ENCODE assay signal across 17 cellular contexts in the genomic region with DNA sequence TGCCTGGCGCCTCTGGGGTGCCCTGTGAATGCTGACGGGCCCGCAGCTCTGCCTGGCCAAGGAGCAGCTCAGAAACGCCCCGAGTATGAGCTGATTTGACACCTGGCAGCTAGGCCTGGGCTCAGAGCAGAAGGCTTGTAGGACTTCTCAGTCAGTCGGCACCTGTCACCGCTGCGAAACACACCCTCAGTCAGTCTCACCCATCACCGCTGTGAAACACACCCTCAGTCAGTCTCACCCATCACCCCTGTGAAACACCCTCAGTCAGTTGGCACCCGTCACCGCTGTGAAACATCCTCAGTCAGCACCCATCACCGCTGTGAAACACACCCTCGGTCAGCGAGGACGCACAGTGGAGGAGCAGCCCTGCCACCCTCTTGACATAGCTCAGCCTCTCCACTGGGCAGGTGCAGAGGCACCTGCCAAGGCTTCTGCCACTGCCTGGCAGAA.
DNase-seq lines count a peak whose midpoint lies in the region; ATAC-seq lines count a peak whose summit lies in the region.
"Had no signal": no experiment of that assay in that cellular context is flagged by ENCODE, and none has a peak within 500 bp of the region (broad histone marks: within the 10 kb centered on the region; RNA-seq: fewer than 3 reads in every experiment).

No MANE protein-coding gene starts in this region.

- H3K27ac Mint-ChIP-seq in effector memory CD8-positive, alpha-beta T cell = peak overlapping the region in 1 of 2 donors; percentile 19
- H3K27ac Mint-ChIP-seq: stimulated activated naive CD8-positive, alpha-beta T cell treated with anti-CD3 and anti-CD28 coated beads, Interleukin-15, Interleukin-2, amounts not matched to agents 100 ng/mL and 50 ng/mL, for 24 hours had no signal

- ATAC-seq in effector memory CD8-positive, alpha-beta T cell (replicated peaks) = peak; percentile 87
- no peak for ATAC-seq in GM21447 (IDR thresholded peaks at IDR 0.05; ENCODE audit: unreplicated experiment)
- ATAC-seq: foreskin keratinocyte had no signal

- peaks cover 5 to 18% of the 10 kb centered on the region in 2 donors for H3K27me3 Mint-ChIP-seq in effector memory CD8-positive, alpha-beta T cell

- H3K9me3 Mint-ChIP-seq in effector memory CD8-positive, alpha-beta T cell = no peaks in the 10 kb centered on the region
- H3K9me3 Mint-ChIP-seq: activated naive CD4-positive, alpha-beta T cell treated with anti-CD3 and anti-CD28 coated beads, Interleukin-2, amount 50 U/mL, for 72 hours; nephron progenitor cell; stimulated activated naive CD8-positive, alpha-beta T cell treated with anti-CD3 and anti-CD28 coated beads, Interleukin-15, Interleukin-2, amounts not matched to agents 100 ng/mL and 50 ng/mL, for 24 hours had no signal

- DNase-seq in DMS79 (lab: John Stamatoyannopoulos, UW) (peak; percentile 90), NCI-H1105 treated with DMSO at 0.1 percent for 48 hours (lab: John Stamatoyannopoulos, UW) (peak; percentile 97), HT-29 (ENCODE audit: low spot score) (no peak)
- peak; percentile 15 to 25 (median 17) for DNase-seq in effector memory CD8-positive, alpha-beta T cell
- DNase-seq in stimulated activated CD8-positive, alpha-beta memory T cell treated with anti-CD3 and anti-CD28 coated beads, Interleukin-4, amount 100 ng/mL, for 24 hours (ENCODE audit: low read depth) = peak; percentile 19
- DNase-seq in stimulated activated CD4-positive, alpha-beta T cell treated with anti-CD3 and anti-CD28 coated beads, Interleukin-1b, Interleukin-23, amount 100 ng/mL, for 48 hours = no peak
- DNase-seq: activated CD4-positive, alpha-beta T cell treated with anti-CD3 and anti-CD28 coated beads, Interleukin-2, amount 50 U/mL, for 1 hour; activated T-cell treated with anti-CD3 and anti-CD28 coated beads, Interleukin-2, amount 50 U/mL, for 1 hour; cortex of kidney; foreskin keratinocyte; kidney glomerular epithelial cell; NCI-H446; nephron progenitor cell; T-helper 1 cell had no signal

- no peak overlapping the region for H3K4me3 Mint-ChIP-seq in effector memory CD8-positive, alpha-beta T cell
- H3K4me3 Mint-ChIP-seq: nephron progenitor cell; stimulated activated naive CD8-positive, alpha-beta T cell treated with anti-CD3 and anti-CD28 coated beads, Interleukin-15, Interleukin-2, amounts not matched to agents 100 ng/mL and 50 ng/mL, for 24 hours had no signal

- peaks cover 0 to 2% of the 10 kb centered on the region in 2 donors for H3K4me1 Mint-ChIP-seq in effector memory CD8-positive, alpha-beta T cell (ENCODE audit: low read depth in 2 of 2)

- no peaks in the 10 kb centered on the region for H3K36me3 Mint-ChIP-seq in effector memory CD8-positive, alpha-beta T cell (ENCODE audit: insufficient read depth)
- H3K36me3 Mint-ChIP-seq: activated naive CD4-positive, alpha-beta T cell treated with anti-CD3 and anti-CD28 coated beads, Interleukin-2, amount 50 U/mL, for 72 hours had no signal

Comparison
In these comparisons a context has a peak if more than half of its experiments do, and no peak if none do; other contexts are left out.
1. DNase-seq: peak in DMS79 (single experiment), NCI-H1105 treated with DMSO at 0.1 percent for 48 hours (single experiment), effector memory CD8-positive, alpha-beta T cell (3 of 3) and stimulated activated CD8-positive, alpha-beta memory T cell treated with anti-CD3 and anti-CD28 coated beads, Interleukin-4, amount 100 ng/mL, for 24 hours (single experiment); none in stimulated activated CD4-positive, alpha-beta T cell treated with anti-CD3 and anti-CD28 coated beads, Interleukin-1b, Interleukin-23, amount 100 ng/mL, for 48 hours (single experiment) and HT-29 (single experiment).